ENCODE assay signal across 8 cellular contexts in genomic region chr1:205493241-205494085, GRCh38. TPM values are rescaled to one million over a fixed set of nuclear protein-coding genes. Genes with fewer than 3 reads are reported as not detected.
A peak's percentile ranks its signal among the peaks of the same experiment; 100 is the strongest.
DNase-seq lines count a peak whose midpoint lies in the region; ATAC-seq and TF ChIP-seq lines count a peak whose summit lies in the region.

No MANE protein-coding gene starts in this region.

- no peak overlapping the region for H3K4me3 ChIP-seq in choroid plexus epithelial cell (ENCODE audit: low read depth, low read length)

- H3K27me3 Mint-ChIP-seq in neural crest cell (ENCODE audit: low read depth), result peaks cover 5% of the 10 kb centered on the region

- H3K4me1 Mint-ChIP-seq in neural crest cell, result peaks cover 24% of the 10 kb centered on the region

- TF ChIP-seq CTCF in choroid plexus epithelial cell (conservative IDR thresholded peaks at IDR 0.05; ENCODE audit: low read depth, low read length) (no peak), neural crest cell (conservative IDR thresholded peaks at IDR 0.05) (no peak)

- no peaks in the 10 kb centered on the region for H3K9me3 Mint-ChIP-seq in neural crest cell

- H3K36me3 Mint-ChIP-seq in neural crest cell (ENCODE audit: low read depth), result no peaks in the 10 kb centered on the region

- peak overlapping the region; percentile 75 for H3K27ac Mint-ChIP-seq in neural crest cell (ENCODE audit: unreplicated experiment)

- no peak for ATAC-seq in GM18498 (IDR thresholded peaks at IDR 0.05; ENCODE audit: unreplicated experiment)

- DNase-seq in COLO829 (ENCODE audit: low spot score), result peak; percentile 67
- peak; percentile 52 for DNase-seq in NCI-H1092 (lab: John Stamatoyannopoulos, UW)
- DNase-seq in choroid plexus epithelial cell (ENCODE audit: low read depth), result peak; percentile 83
- DNase-seq in neural crest cell (ENCODE audit: low read depth, low spot score), result no peak
- no peak for DNase-seq in NCI-H1048 (lab: John Stamatoyannopoulos, UW)
- no peak for DNase-seq in iPS-NIHi7 (ENCODE audit: extremely low spot score)
- no peak for DNase-seq in NCI-H748 (lab: John Stamatoyannopoulos, UW; ENCODE audit: unreplicated experiment)

- no peak overlapping the region for H3K4me3 Mint-ChIP-seq in neural crest cell

RNA-seq across cellular contexts. Expression of gene CDK18, which starts 11.0 kb away (rescaled TPM):
- 26.4 and 30.8 TPM in 2 replicates for total RNA-seq in neural crest cell

RNA-seq across cellular contexts. Expression of gene BLACAT1, which starts 37.6 kb away (rescaled TPM):
- 3.8 and 3.9 TPM in 2 replicates for total RNA-seq in neural crest cell

Comparison
In these comparisons a context has a peak if more than half of its experiments do, and no peak if none do; other contexts are left out.
1. DNase-seq: peak in COLO829 (single experiment), NCI-H1092 (single experiment) and choroid plexus epithelial cell (single experiment); none in neural crest cell (single experiment), NCI-H1048 (single experiment), iPS-NIHi7 (single experiment) and NCI-H748 (single experiment).